Comparison of ENCODE assay signal across 8 cellular contexts in the genomic region with DNA sequence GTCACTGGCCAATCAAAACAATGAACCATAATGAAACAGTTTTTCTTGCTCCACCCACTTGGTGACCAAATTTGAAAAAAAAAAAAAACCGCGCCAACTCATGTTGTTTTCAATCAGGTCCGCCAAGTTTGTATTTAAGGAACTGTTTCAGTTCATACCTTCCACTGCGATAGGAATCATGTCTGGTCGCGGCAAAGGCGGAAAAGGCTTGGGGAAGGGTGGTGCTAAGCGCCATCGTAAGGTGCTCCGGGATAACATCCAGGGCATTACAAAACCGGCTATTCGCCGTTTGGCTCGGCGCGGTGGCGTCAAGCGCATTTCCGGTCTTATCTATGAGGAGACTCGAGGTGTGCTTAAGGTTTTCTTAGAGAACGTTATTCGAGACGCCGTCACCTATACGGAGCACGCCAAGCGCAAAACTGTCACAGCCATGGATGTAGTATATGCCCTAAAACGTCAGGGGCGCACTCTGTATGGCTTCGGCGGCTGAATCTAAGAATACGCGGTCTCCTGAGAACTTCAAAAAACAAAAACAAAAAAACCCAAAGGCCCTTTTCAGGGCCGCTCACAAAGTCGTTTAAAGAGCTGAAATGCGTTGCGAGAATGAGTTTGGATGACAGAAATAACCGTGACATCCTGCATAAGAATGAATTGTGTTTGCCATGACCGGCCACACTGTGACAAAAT. TPM values are rescaled to one million over a fixed set of nuclear protein-coding genes. Genes with fewer than 3 reads are reported as not detected.
DNase-seq lines count a peak whose midpoint lies in the region; ATAC-seq and TF ChIP-seq lines count a peak whose summit lies in the region.

No MANE protein-coding gene starts in this region.

- H3K9me3 Mint-ChIP-seq in activated T-helper 17 cell treated with anti-CD3 and anti-CD28 coated beads, Interleukin-2, amount 50 U/mL, for 72 hours, result no peaks in the 10 kb centered on the region
- H3K9me3 Mint-ChIP-seq in natural killer cell, result no peaks in the 10 kb centered on the region

- intact Hi-C loops in natural killer cell (cut with micrococcal nuclease), result loop anchor here (1.0 to 5.0 kb wide), 7 partner anchors 19 to 168 kb away; a partner anchor contains a TSS

- H3K27ac Mint-ChIP-seq in activated T-helper 17 cell treated with anti-CD3 and anti-CD28 coated beads, Interleukin-2, amount 50 U/mL, for 72 hours, result peak overlapping the region; percentile 100
- H3K27ac Mint-ChIP-seq in natural killer cell, result peak overlapping the region; percentile 98 to 99

- ATAC-seq in GM21619 (IDR thresholded peaks at IDR 0.05; ENCODE audit: unreplicated experiment) (peak; percentile 78), natural killer cell (peak; percentile 87 to 96 (median 88))
- peak; percentile 90 for ATAC-seq in activated T-helper 17 cell treated with anti-CD3 and anti-CD28 coated beads, Interleukin-2, amount 50 U/mL, for 72 hours (replicated peaks)

- peaks cover 12% of the 10 kb centered on the region for H3K4me1 Mint-ChIP-seq in activated T-helper 17 cell treated with anti-CD3 and anti-CD28 coated beads, Interleukin-2, amount 50 U/mL, for 72 hours
- peaks cover 18% of the 10 kb centered on the region in 2 donors for H3K4me1 Mint-ChIP-seq in natural killer cell

- H3K4me3 ChIP-seq in fibroblast of mammary gland (ENCODE audit: control insufficient read depth, low read depth, low read length), result peak overlapping the region; percentile 60

- H3K36me3 Mint-ChIP-seq in activated T-helper 17 cell treated with anti-CD3 and anti-CD28 coated beads, Interleukin-2, amount 50 U/mL, for 72 hours (ENCODE audit: low read depth), result peaks cover 9% of the 10 kb centered on the region
- no peaks in the 10 kb centered on the region for H3K36me3 Mint-ChIP-seq in natural killer cell

- no peaks in the 10 kb centered on the region for H3K27me3 Mint-ChIP-seq in activated T-helper 17 cell treated with anti-CD3 and anti-CD28 coated beads, Interleukin-2, amount 50 U/mL, for 72 hours
- no peaks in the 10 kb centered on the region for H3K27me3 Mint-ChIP-seq in natural killer cell (ENCODE audit: low read depth in 2 of 2)

- TF ChIP-seq CTCF in fibroblast of mammary gland (conservative IDR thresholded peaks at IDR 0.05; ENCODE audit: control insufficient read depth, insufficient read depth, low read depth, low read length) (peak; percentile 33), natural killer cell (IDR thresholded peaks at IDR 0.05) (peak; percentile 41)

- peak overlapping the region; percentile 95 for H3K4me3 Mint-ChIP-seq in activated T-helper 17 cell treated with anti-CD3 and anti-CD28 coated beads, Interleukin-2, amount 50 U/mL, for 72 hours
- peak overlapping the region; percentile 90 for H3K4me3 Mint-ChIP-seq in natural killer cell

- DNase-seq in DMS153 treated with DMSO at 0.1 percent for 48 hours (lab: John Stamatoyannopoulos, UW; ENCODE audit: unreplicated experiment) (peak; percentile 93), KG1 (lab: John Stamatoyannopoulos, UW) (peak; percentile 96), RPMI7951 (ENCODE audit: low read depth) (peak; percentile 98), fibroblast of mammary gland (ENCODE audit: low read depth) (peak; percentile 95), natural killer cell (peak; percentile 86)
- peak; percentile 84 to 97 (median 93) for DNase-seq in stimulated activated naive CD4-positive, alpha-beta T cell (lab: John Stamatoyannopoulos, UW)

RNA-seq across cellular contexts. Expression of a gene that starts 16.7 kb away (rescaled TPM):
- total RNA-seq in RPMI7951 (2014; rRNA removed; shearing (Covaris generic)), result 11.6 and 12.1 TPM in 2 replicates
- 1 to 10 TPM; 1.7 to 2.1 TPM for total RNA-seq in activated T-helper 17 cell treated with anti-CD3 and anti-CD28 coated beads, Interleukin-2, amount 50 U/mL, for 72 hours
- total RNA-seq in natural killer cell, result 1 to 10 TPM; 1.5 to 2.3 (median 1.8) TPM

Comparison
In these comparisons a context has a peak if more than half of its experiments do, and no peak if none do; other contexts are left out.
1. Peak in every context shown above with its lines: DNase-seq, ATAC-seq and H3K4me3 ChIP-seq.